ENCODE assay signal across 22 cellular contexts in the genomic region with DNA sequence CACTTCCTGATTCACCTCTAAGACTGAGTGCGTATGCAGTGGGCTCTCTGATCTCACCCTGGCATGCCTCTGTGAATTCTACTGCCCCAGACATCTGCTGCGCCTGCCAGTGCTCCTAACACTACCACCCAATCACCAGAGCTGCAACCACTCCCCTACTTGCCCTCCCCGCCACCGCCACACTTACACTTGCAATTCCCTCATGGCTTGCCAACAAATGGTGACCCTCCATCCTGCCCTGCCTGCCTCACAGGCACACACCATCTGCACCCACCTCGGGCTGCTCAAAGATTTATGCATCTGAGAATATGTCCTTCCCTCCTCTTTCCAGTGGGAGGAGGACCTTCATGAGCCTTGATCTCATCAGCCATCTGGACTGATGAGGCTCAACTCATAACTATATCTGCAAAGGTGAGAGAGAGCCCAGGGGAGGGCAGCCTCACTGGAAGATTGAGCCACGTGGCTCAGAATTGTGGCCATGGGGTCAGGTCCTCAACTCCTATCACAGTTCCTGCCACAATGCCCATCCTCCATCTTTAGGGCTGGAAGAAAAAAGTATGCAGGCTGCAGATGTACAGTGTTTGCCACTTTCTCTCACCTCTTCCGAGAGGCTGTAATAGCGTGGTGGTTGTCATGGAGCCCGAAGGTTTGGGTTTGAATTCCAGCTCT.
"Had no signal": no experiment of that assay in that cellular context is flagged by ENCODE, and none has a peak within 500 bp of the region (broad histone marks: within the 10 kb centered on the region; RNA-seq: fewer than 3 reads in every experiment).

No MANE protein-coding gene starts in this region.

- H3K27ac Mint-ChIP-seq: activated CD4-positive, alpha-beta memory T cell treated with anti-CD3 and anti-CD28 coated beads for 36 hours; activated naive CD4-positive, alpha-beta T cell treated with anti-CD3 and anti-CD28 coated beads, Interleukin-2, amount 10 ng/mL, durations not matched to agents 7 days and 5 days; activated T-cell treated with anti-CD3 and anti-CD28 coated beads, Interleukin-2, amount 50 U/mL, for 72 hours; endodermal cell; mesothelial cell of epicardium; naive thymus-derived CD8-positive, alpha-beta T cell; progenitor cell of endocrine pancreas; type B pancreatic cell had no signal

- H3K9me3 Mint-ChIP-seq: activated CD4-positive, alpha-beta memory T cell treated with anti-CD3 and anti-CD28 coated beads for 36 hours; activated naive CD4-positive, alpha-beta T cell treated with anti-CD3 and anti-CD28 coated beads, Interleukin-2, amount 10 ng/mL, durations not matched to agents 7 days and 5 days; activated T-cell treated with anti-CD3 and anti-CD28 coated beads, Interleukin-2, amount 50 U/mL, for 72 hours; endodermal cell; mesothelial cell of epicardium; type B pancreatic cell had no signal

- H3K4me1 Mint-ChIP-seq: activated naive CD4-positive, alpha-beta T cell treated with anti-CD3 and anti-CD28 coated beads, Interleukin-2, amount 10 ng/mL, durations not matched to agents 7 days and 5 days; mesothelial cell of epicardium had no signal

- H3K36me3 Mint-ChIP-seq: activated CD4-positive, alpha-beta memory T cell treated with anti-CD3 and anti-CD28 coated beads for 36 hours; activated naive CD4-positive, alpha-beta T cell treated with anti-CD3 and anti-CD28 coated beads, Interleukin-2, amount 10 ng/mL, durations not matched to agents 7 days and 5 days; mesothelial cell of epicardium; naive thymus-derived CD8-positive, alpha-beta T cell; type B pancreatic cell had no signal

- ATAC-seq: activated T-cell treated with anti-CD3 and anti-CD28 coated beads, Interleukin-2, amount 50 U/mL, for 72 hours; gastrocnemius medialis; left ventricle myocardium superior; naive thymus-derived CD8-positive, alpha-beta T cell had no signal

- H3K27me3 Mint-ChIP-seq: activated naive CD4-positive, alpha-beta T cell treated with anti-CD3 and anti-CD28 coated beads, Interleukin-2, amount 10 ng/mL, durations not matched to agents 7 days and 5 days had no signal

- H3K4me3 Mint-ChIP-seq: activated CD4-positive, alpha-beta memory T cell treated with anti-CD3 and anti-CD28 coated beads for 36 hours; activated naive CD4-positive, alpha-beta T cell treated with anti-CD3 and anti-CD28 coated beads, Interleukin-2, amount 10 ng/mL, durations not matched to agents 7 days and 5 days; activated T-cell treated with anti-CD3 and anti-CD28 coated beads, Interleukin-2, amount 50 U/mL, for 72 hours; endodermal cell; mesothelial cell of epicardium; naive thymus-derived CD8-positive, alpha-beta T cell; type B pancreatic cell had no signal

- DNase-seq: activated CD4-positive, alpha-beta memory T cell treated with anti-CD3 and anti-CD28 coated beads for 36 hours; activated CD4-positive, alpha-beta T cell treated with anti-CD3 and anti-CD28 coated beads for 4 hours; activated CD4-positive, CD25-positive, alpha-beta regulatory T cell; activated effector memory CD4-positive, alpha-beta T cell treated with Interleukin-2 at 50 U/mL for 16 hours; activated naive CD4-positive, alpha-beta T cell treated with anti-CD3 and anti-CD28 coated beads, Interleukin-2, amount 10 ng/mL, durations not matched to agents 7 days and 5 days; activated T-cell treated with anti-CD3 and anti-CD28 coated beads, Interleukin-2, amount 50 U/mL, for 72 hours; cortex of kidney; endodermal cell; esophagus squamous epithelium; gastrocnemius medialis; head of caudate nucleus; hypothalamus; left ventricle myocardium superior; mammary epithelial cell; naive thymus-derived CD8-positive, alpha-beta T cell; spleen; stimulated activated CD4-positive, alpha-beta T cell treated with anti-CD3 and anti-CD28 coated beads, Interleukin-4, amount 100 ng/mL, for 24 hours; stimulated activated naive CD4-positive, alpha-beta T cell treated with Interleukin-2 at 50 U/mL for 16 hours; T1000 had no signal
